In the genomic region with DNA sequence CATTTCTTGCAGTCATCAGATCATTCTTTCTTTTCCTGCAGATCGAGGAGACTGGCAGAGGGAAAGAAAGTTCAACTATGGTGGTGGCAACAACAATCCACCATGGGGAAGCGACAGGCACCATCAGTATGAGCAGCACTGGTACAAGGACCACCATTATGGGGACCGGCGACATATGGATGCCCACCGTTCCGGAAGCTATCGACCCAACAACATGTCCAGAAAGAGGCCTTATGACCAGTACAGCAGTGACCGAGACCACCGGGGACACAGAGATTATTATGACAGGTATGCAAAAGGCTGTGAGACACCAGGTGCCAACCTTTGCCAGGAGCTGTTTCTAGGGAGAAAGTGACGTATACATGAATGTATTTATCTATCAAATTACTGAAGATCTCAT, we compare ENCODE assay signal across 23 cellular contexts.
DNase-seq lines count a peak whose midpoint lies in the region; ATAC-seq and TF ChIP-seq lines count a peak whose summit lies in the region.
"Had no signal": no experiment of that assay in that cellular context is flagged by ENCODE, and none has a peak within 500 bp of the region (broad histone marks: within the 10 kb centered on the region; RNA-seq: fewer than 3 reads in every experiment).

No MANE protein-coding gene starts in this region.

- no peak for DNase-seq in activated naive CD4-positive, alpha-beta T cell treated with anti-CD3 and anti-CD28 coated beads for 36 hours
- DNase-seq in activated naive CD4-positive, alpha-beta T cell treated with Interleukin-2 at 50 U/mL for 16 hours: no peak
- DNase-seq in RWPE2 (ENCODE audit: low spot score) (peak; percentile 38), colonic mucosa (no peak)
- DNase-seq in activated naive CD8-positive, alpha-beta T cell treated with anti-CD3 and anti-CD28 coated beads for 36 hours: no peak
- DNase-seq in stimulated activated effector memory CD8-positive, alpha-beta T cell treated with anti-CD3 and anti-CD28 coated beads, Interleukin-12 subunit alpha, Interleukin-12 subunit beta, amount 100 ng/mL, for 72 hours (ENCODE audit: low spot score in 2 of 2): no peak
- DNase-seq: activated T-cell treated with anti-CD3 and anti-CD28 coated beads, Interleukin-2, amount 50 U/mL, for 4 hours; amniotic stem cell; DMS 273 treated with DMSO at 0.1 percent for 48 hours; effector memory CD4-positive, alpha-beta T cell; foreskin keratinocyte; left lung; NCI-H1048; NCI-H187; NCI-H748 treated with DMSO at 0.1 percent for 48 hours; retina; stimulated activated CD4-positive, alpha-beta T cell treated with anti-CD3 and anti-CD28 coated beads, Interleukin-2, amount 100 ng/mL, for 24 hours had no signal

- H3K27ac Mint-ChIP-seq in activated naive CD4-positive, alpha-beta T cell treated with anti-CD3 and anti-CD28 coated beads for 36 hours: peak overlapping the region; percentile 12
- H3K27ac Mint-ChIP-seq in activated naive CD8-positive, alpha-beta T cell treated with anti-CD3 and anti-CD28 coated beads for 36 hours: peak overlapping the region; percentile 92
- H3K27ac Mint-ChIP-seq in stimulated activated effector memory CD8-positive, alpha-beta T cell treated with anti-CD3 and anti-CD28 coated beads, Interleukin-12 subunit alpha, Interleukin-12 subunit beta, amount 100 ng/mL, for 72 hours: peak overlapping the region; percentile 58

- H3K27me3 ChIP-seq in RWPE2 (ENCODE audit: insufficient read depth, poor library complexity, severe bottlenecking) (no peaks in the 10 kb centered on the region), colonic mucosa (no peaks in the 10 kb centered on the region)
- H3K27me3 ChIP-seq: foreskin keratinocyte, left lung, vagina had no signal

- TF ChIP-seq CTCF in RWPE2 (IDR thresholded peaks at IDR 0.05; ENCODE audit: poor library complexity, severe bottlenecking): no peak
- no peak for TF ChIP-seq CTCF in colonic mucosa (IDR thresholded peaks at IDR 0.05)

- no peaks in the 10 kb centered on the region for H3K9me3 Mint-ChIP-seq in activated naive CD4-positive, alpha-beta T cell treated with anti-CD3 and anti-CD28 coated beads for 36 hours
- peaks cover 5% of the 10 kb centered on the region for H3K9me3 Mint-ChIP-seq in activated naive CD8-positive, alpha-beta T cell treated with anti-CD3 and anti-CD28 coated beads for 36 hours
- H3K9me3 Mint-ChIP-seq in stimulated activated effector memory CD8-positive, alpha-beta T cell treated with anti-CD3 and anti-CD28 coated beads, Interleukin-12 subunit alpha, Interleukin-12 subunit beta, amount 100 ng/mL, for 72 hours: no peaks in the 10 kb centered on the region
- H3K9me3 Mint-ChIP-seq: activated T-cell treated with anti-CD3 and anti-CD28 coated beads, Interleukin-2, amount 50 U/mL, for 4 hours had no signal

- no peaks in the 10 kb centered on the region for H3K4me1 ChIP-seq in RWPE2 (ENCODE audit: insufficient read depth, poor library complexity, severe bottlenecking)
- no peaks in the 10 kb centered on the region for H3K4me1 ChIP-seq in colonic mucosa
- H3K4me1 ChIP-seq: foreskin keratinocyte, vagina had no signal

- intact Hi-C loops in activated naive CD4-positive, alpha-beta T cell treated with anti-CD3 and anti-CD28 coated beads for 36 hours (cut with micrococcal nuclease): loop anchor here (2.0 to 10.0 kb wide), 5 partner anchors 39 to 965 kb away; no protein-coding TSS in a partner anchor
- intact Hi-C loops in colonic mucosa (cut with DNase I): loop anchor here (10.0 kb wide), 1 partner anchor 225 kb away; no protein-coding TSS in a partner anchor

- H3K36me3 ChIP-seq in RWPE2 (ENCODE audit: low read depth) (peaks cover 100% of the 10 kb centered on the region), colonic mucosa (peaks cover 33% of the 10 kb centered on the region)

- CTCF ChIA-PET in activated naive CD4-positive, alpha-beta T cell treated with anti-CD3 and anti-CD28 coated beads for 36 hours (lab: Charles Lee): interaction anchor here (0.7 to 2.6 kb wide), 3 partner anchors 10 to 224 kb away, joined by 3 to 14 read pairs (median 5); no protein-coding TSS in a partner anchor

- H3K9me3 ChIP-seq in RWPE2 (ENCODE audit: severe bottlenecking) (no peaks in the 10 kb centered on the region), colonic mucosa (no peaks in the 10 kb centered on the region)
- H3K9me3 ChIP-seq: left lung, vagina had no signal

- H3K27me3 Mint-ChIP-seq in activated naive CD4-positive, alpha-beta T cell treated with anti-CD3 and anti-CD28 coated beads for 36 hours (ENCODE audit: low read depth): no peaks in the 10 kb centered on the region
- no peaks in the 10 kb centered on the region for H3K27me3 Mint-ChIP-seq in activated naive CD8-positive, alpha-beta T cell treated with anti-CD3 and anti-CD28 coated beads for 36 hours

- H3K4me3 ChIP-seq in RWPE2 (ENCODE audit: severe bottlenecking) (no peak overlapping the region), colonic mucosa (no peak overlapping the region)
- H3K4me3 ChIP-seq: left lung, smooth muscle cell, vagina had no signal

- peaks cover 83% of the 10 kb centered on the region for H3K4me1 Mint-ChIP-seq in activated naive CD4-positive, alpha-beta T cell treated with anti-CD3 and anti-CD28 coated beads for 36 hours (ENCODE audit: low read depth)
- peaks cover 76% of the 10 kb centered on the region for H3K4me1 Mint-ChIP-seq in activated naive CD8-positive, alpha-beta T cell treated with anti-CD3 and anti-CD28 coated beads for 36 hours
- H3K4me1 Mint-ChIP-seq in stimulated activated effector memory CD8-positive, alpha-beta T cell treated with anti-CD3 and anti-CD28 coated beads, Interleukin-12 subunit alpha, Interleukin-12 subunit beta, amount 100 ng/mL, for 72 hours: peaks cover 70% of the 10 kb centered on the region

- H3K27ac ChIP-seq in RWPE2 (ENCODE audit: poor library complexity, severe bottlenecking) (no peak overlapping the region), colonic mucosa (no peak overlapping the region)
- H3K27ac ChIP-seq: C4-2B, foreskin keratinocyte, left lung, vagina had no signal

- peaks cover 86% of the 10 kb centered on the region for H3K36me3 Mint-ChIP-seq in activated naive CD4-positive, alpha-beta T cell treated with anti-CD3 and anti-CD28 coated beads for 36 hours (ENCODE audit: low read depth)
- peaks cover 81% of the 10 kb centered on the region for H3K36me3 Mint-ChIP-seq in activated naive CD8-positive, alpha-beta T cell treated with anti-CD3 and anti-CD28 coated beads for 36 hours
- H3K36me3 Mint-ChIP-seq in stimulated activated effector memory CD8-positive, alpha-beta T cell treated with anti-CD3 and anti-CD28 coated beads, Interleukin-12 subunit alpha, Interleukin-12 subunit beta, amount 100 ng/mL, for 72 hours: no peaks in the 10 kb centered on the region

- H3K9ac ChIP-seq in colonic mucosa (ENCODE audit: low read depth in 2 of 2, low read length in 2 of 2): no peak overlapping the region

- no peak overlapping the region for H3K4me3 Mint-ChIP-seq in activated naive CD4-positive, alpha-beta T cell treated with anti-CD3 and anti-CD28 coated beads for 36 hours
- no peak overlapping the region for H3K4me3 Mint-ChIP-seq in activated naive CD8-positive, alpha-beta T cell treated with anti-CD3 and anti-CD28 coated beads for 36 hours
- no peak overlapping the region for H3K4me3 Mint-ChIP-seq in stimulated activated effector memory CD8-positive, alpha-beta T cell treated with anti-CD3 and anti-CD28 coated beads, Interleukin-12 subunit alpha, Interleukin-12 subunit beta, amount 100 ng/mL, for 72 hours
- H3K4me3 Mint-ChIP-seq: activated T-cell treated with anti-CD3 and anti-CD28 coated beads, Interleukin-2, amount 50 U/mL, for 4 hours had no signal

- ATAC-seq in RWPE2 (ENCODE audit: low read depth) (no peak), GM19023 (IDR thresholded peaks at IDR 0.05; ENCODE audit: unreplicated experiment) (no peak)
- ATAC-seq in stimulated activated effector memory CD8-positive, alpha-beta T cell treated with anti-CD3 and anti-CD28 coated beads, Interleukin-12 subunit alpha, Interleukin-12 subunit beta, amount 100 ng/mL, for 72 hours: no peak
- ATAC-seq: activated T-cell treated with anti-CD3 and anti-CD28 coated beads, Interleukin-2, amount 50 U/mL, for 4 hours; esophagus mucosa; foreskin keratinocyte; HepG2; left lung had no signal

Comparison
In these comparisons a context has a peak if more than half of its experiments do, and no peak if none do; other contexts are left out.
1. H3K27ac Mint-ChIP-seq: peak in every context shown above with its lines; median percentile 92 in activated naive CD8-positive, alpha-beta T cell treated with anti-CD3 and anti-CD28 coated beads for 36 hours; 58 in stimulated activated effector memory CD8-positive, alpha-beta T cell treated with anti-CD3 and anti-CD28 coated beads, Interleukin-12 subunit alpha, Interleukin-12 subunit beta, amount 100 ng/mL, for 72 hours; 12 in activated naive CD4-positive, alpha-beta T cell treated with anti-CD3 and anti-CD28 coated beads for 36 hours.